ENCODE assay signal across 8 cellular contexts in genomic region chr10:102641398-102641797, GRCh38. TPM values are rescaled to one million over a fixed set of nuclear protein-coding genes. Genes with fewer than 3 reads are reported as not detected.
DNase-seq lines count a peak whose midpoint lies in the region; ATAC-seq and TF ChIP-seq lines count a peak whose summit lies in the region.

No MANE protein-coding gene starts in this region.

- H3K9me2 ChIP-seq in hepatocyte (replicated peaks; ENCODE audit: insufficient read depth), result no peaks in the 10 kb centered on the region

- ATAC-seq in T-helper 17 cell, result no peak

- DNase-seq in NCI-H748 (lab: John Stamatoyannopoulos, UW; ENCODE audit: unreplicated experiment) (peak; percentile 64), NCI-H748 treated with DMSO at 0.1 percent for 48 hours (lab: John Stamatoyannopoulos, UW) (no peak), T-helper 17 cell (no peak), hepatocyte (ENCODE audit: low spot score) (peak; percentile 45), stomach (no peak), NCI-H1436 treated with DMSO at 0.1 percent for 48 hours (lab: John Stamatoyannopoulos, UW) (no peak), A172 (ENCODE audit: low spot score) (no peak), dermis blood vessel endothelial cell (no peak)

- H3K4me1 ChIP-seq in hepatocyte (ENCODE audit: insufficient read depth) (no peaks in the 10 kb centered on the region), stomach (peaks cover 1 to 20% (median 12%) of the 10 kb centered on the region in 4 donors)

- peaks cover 22% of the 10 kb centered on the region for H3K79me2 ChIP-seq in hepatocyte

- no peaks in the 10 kb centered on the region for H3K36me3 ChIP-seq in hepatocyte (replicated peaks; ENCODE audit: insufficient read depth, low read depth)
- H3K36me3 ChIP-seq in stomach, result no peaks in the 10 kb centered on the region

- no peak for TF ChIP-seq EP300 in stomach (IDR thresholded peaks at IDR 0.05)

- peak overlapping the region; percentile 55 for H2AFZ ChIP-seq in hepatocyte

- H3K9me3 ChIP-seq in T-helper 17 cell (ENCODE audit: control insufficient read depth, low read length, poor library complexity, severe bottlenecking) (no peaks in the 10 kb centered on the region), hepatocyte (ENCODE audit: low read depth) (no peaks in the 10 kb centered on the region), stomach (no peaks in the 10 kb centered on the region)

- WGBS in hepatocyte (ENCODE audit: low lambda C conversion rate, missing lambda C conversion rate), result 23% methylated on average over 7 of the region's 7 CpGs
- 10 to 23% (median 11%) methylated on average over 7 of the region's 7 CpGs for WGBS in stomach, 5 donors

- peak overlapping the region; percentile 98 for H3K27ac Mint-ChIP-seq in T-helper 17 cell

- H3K27me3 Mint-ChIP-seq in T-helper 17 cell, result no peaks in the 10 kb centered on the region

- TF ChIP-seq CTCF in hepatocyte (IDR thresholded peaks at IDR 0.05; ENCODE audit: poor library complexity) (no peak), stomach (IDR thresholded peaks at IDR 0.05) (no peak)

- H3K4me3 ChIP-seq in hepatocyte (peak overlapping the region; percentile 39), stomach (peak overlapping the region; percentile 77 to 97 (median 89))

- H3K36me3 Mint-ChIP-seq in T-helper 17 cell (ENCODE audit: low read depth), result peaks cover 2% of the 10 kb centered on the region

- peaks cover 23% of the 10 kb centered on the region for H3K4me1 Mint-ChIP-seq in T-helper 17 cell

- no peak for TF ChIP-seq POLR2A in stomach (IDR thresholded peaks at IDR 0.05)

- intact Hi-C loops in stomach (cut with DNase I; ENCODE audit: low total_unique reads), result no loop called here

- H4K20me1 ChIP-seq in hepatocyte (ENCODE audit: insufficient read depth, poor library complexity, severe bottlenecking), result peaks cover 9% of the 10 kb centered on the region

- H3K27me3 ChIP-seq in hepatocyte, result no peaks in the 10 kb centered on the region
- H3K27me3 ChIP-seq in stomach, result no peaks in the 10 kb centered on the region

- H3K4me2 ChIP-seq in hepatocyte, result peak overlapping the region; percentile 73

- H3K27ac ChIP-seq in hepatocyte (peak overlapping the region; percentile 93), stomach (peak overlapping the region; percentile 55 to 100 (median 99))

- H3K4me3 Mint-ChIP-seq in T-helper 17 cell, result peak overlapping the region; percentile 91

RNA-seq across cellular contexts. Expression of gene TRIM8, which starts 2.9 kb away (rescaled TPM):
- total RNA-seq in T-helper 17 cell, result 10 to 100 TPM; 63.6 to 73.0 TPM
- total RNA-seq in hepatocyte, result 41.3 and 53.3 TPM in 2 replicates
- polyA plus RNA-seq in hepatocyte, result 61.2 and 63.4 TPM in 2 replicates
- 100 to 1,000 TPM in 3 of 5 donors, 10 to 100 TPM in 2; 40.0 to 253 (median 149) TPM for total RNA-seq in stomach
- polyA plus RNA-seq in stomach, result 10 to 100 TPM; 45.6 to 83.2 (median 68.4) TPM
- 66.8 and 68.3 TPM in 2 replicates for total RNA-seq in A172 (2014; rRNA removed; shearing (Covaris generic))
- 65.7 and 124 TPM in 2 replicates for total RNA-seq in dermis blood vessel endothelial cell

Comparison
In these comparisons a context has a peak if more than half of its experiments do, and no peak if none do; other contexts are left out.
1. DNase-seq: peak in NCI-H748 (single experiment) and hepatocyte (single experiment); none in NCI-H748 treated with DMSO at 0.1 percent for 48 hours (single experiment), T-helper 17 cell (0 of 3), stomach (single experiment), NCI-H1436 treated with DMSO at 0.1 percent for 48 hours (single experiment), A172 (single experiment) and dermis blood vessel endothelial cell (single experiment).